Comparison of ENCODE assay signal across 1 cellular context in the genomic region with DNA sequence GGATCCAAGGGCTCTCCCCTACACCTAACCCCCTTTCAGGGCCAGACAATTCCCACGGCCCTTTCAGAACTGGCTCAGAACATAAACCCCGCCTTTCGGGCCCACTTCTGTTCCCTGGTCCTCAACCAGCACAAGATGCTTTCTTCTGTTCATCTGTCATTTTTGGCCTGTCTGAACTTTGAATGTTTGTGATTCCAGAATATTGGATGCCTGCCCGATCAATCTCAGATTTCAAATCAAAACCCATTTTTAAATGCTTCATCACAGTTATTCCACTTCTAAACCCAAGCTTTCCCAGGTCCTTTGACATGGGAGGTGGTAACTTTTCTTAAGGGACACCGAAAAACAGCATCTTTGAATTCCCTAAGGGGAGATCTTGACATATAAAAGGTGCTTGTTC.
TF ChIP-seq lines count a peak whose summit lies in the region.

No MANE protein-coding gene starts in this region.

TF ChIP-seq in IMR-90, 13 proteins besides CTCF, POLR2A, EP300 and RAD21:
- no peak for TF ChIP-seq MAZ (IDR thresholded peaks at IDR 0.05; ENCODE audit: borderline replicate concordance, low read depth, low read length)
- TF ChIP-seq, protein P1, sequence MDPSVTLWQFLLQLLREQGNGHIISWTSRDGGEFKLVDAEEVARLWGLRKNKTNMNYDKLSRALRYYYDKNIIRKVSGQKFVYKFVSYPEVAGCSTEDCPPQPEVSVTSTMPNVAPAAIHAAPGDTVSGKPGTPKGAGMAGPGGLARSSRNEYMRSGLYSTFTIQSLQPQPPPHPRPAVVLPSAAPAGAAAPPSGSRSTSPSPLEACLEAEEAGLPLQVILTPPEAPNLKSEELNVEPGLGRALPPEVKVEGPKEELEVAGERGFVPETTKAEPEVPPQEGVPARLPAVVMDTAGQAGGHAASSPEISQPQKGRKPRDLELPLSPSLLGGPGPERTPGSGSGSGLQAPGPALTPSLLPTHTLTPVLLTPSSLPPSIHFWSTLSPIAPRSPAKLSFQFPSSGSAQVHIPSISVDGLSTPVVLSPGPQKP (IDR thresholded peaks at IDR 0.05; ENCODE audit: borderline replicate concordance, low read depth, low read length), result no peak
- TF ChIP-seq CEBPB (IDR thresholded peaks at IDR 0.05; ENCODE audit: low read depth, low read length), result no peak
- TF ChIP-seq CHD1 (IDR thresholded peaks at IDR 0.05; ENCODE audit: low read depth, low read length), result no peak
- TF ChIP-seq FOS (IDR thresholded peaks at IDR 0.05; ENCODE audit: low read depth, low read length), result no peak
- TF ChIP-seq RCOR1 (IDR thresholded peaks at IDR 0.05; ENCODE audit: insufficient replicate concordance, low read length), result no peak
- TF ChIP-seq RFX5 (IDR thresholded peaks at IDR 0.05; ENCODE audit: low read depth, low read length), result no peak
- TF ChIP-seq BHLHE40 (IDR thresholded peaks at IDR 0.05; ENCODE audit: low read depth, low read length), result no peak
- no peak for TF ChIP-seq NFE2L2 (IDR thresholded peaks at IDR 0.05; ENCODE audit: low read depth, low read length)
- TF ChIP-seq SMC3 (IDR thresholded peaks at IDR 0.05; ENCODE audit: low read depth, low read length), result no peak
- no peak for TF ChIP-seq MXI1 (IDR thresholded peaks at IDR 0.05; ENCODE audit: borderline replicate concordance, low read depth, low read length)
- TF ChIP-seq, protein P2, sequence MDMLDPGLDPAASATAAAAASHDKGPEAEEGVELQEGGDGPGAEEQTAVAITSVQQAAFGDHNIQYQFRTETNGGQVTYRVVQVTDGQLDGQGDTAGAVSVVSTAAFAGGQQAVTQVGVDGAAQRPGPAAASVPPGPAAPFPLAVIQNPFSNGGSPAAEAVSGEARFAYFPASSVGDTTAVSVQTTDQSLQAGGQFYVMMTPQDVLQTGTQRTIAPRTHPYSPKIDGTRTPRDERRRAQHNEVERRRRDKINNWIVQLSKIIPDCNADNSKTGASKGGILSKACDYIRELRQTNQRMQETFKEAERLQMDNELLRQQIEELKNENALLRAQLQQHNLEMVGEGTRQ (IDR thresholded peaks at IDR 0.05; ENCODE audit: low read depth, low read length), result no peak
- no peak for TF ChIP-seq MAFK (IDR thresholded peaks at IDR 0.05; ENCODE audit: low read depth, low read length)
